In genomic region chr4:160213377-160213776, GRCh38 we compare ENCODE assay signal across 30 cellular contexts.
"Had no signal": no experiment of that assay in that cellular context is flagged by ENCODE, and none has a peak within 500 bp of the region (broad histone marks: within the 10 kb centered on the region; RNA-seq: fewer than 3 reads in every experiment).

No MANE protein-coding gene starts in this region.

- ATAC-seq: activated CD4-positive, alpha-beta T cell treated with anti-CD3 and anti-CD28 coated beads for 36 hours; activated CD8-positive, alpha-beta memory T cell treated with anti-CD3 and anti-CD28 coated beads, Interleukin-2, amount 10 ng/mL, durations not matched to agents 7 days and 5 days; activated CD8-positive, alpha-beta T cell treated with anti-CD3 and anti-CD28 coated beads, Interleukin-2, amount 10 ng/mL, durations not matched to agents 7 days and 5 days; activated naive CD4-positive, alpha-beta T cell treated with anti-CD3 and anti-CD28 coated beads, Interleukin-2, amount 50 U/mL, for 72 hours; activated T-cell treated with anti-CD3 and anti-CD28 coated beads, Interleukin-2, amount 50 U/mL, for 72 hours; esophagus mucosa; gastrocnemius medialis; heart left ventricle had no signal

- DNase-seq: activated CD4-positive, alpha-beta memory T cell treated with anti-CD3 and anti-CD28 coated beads for 36 hours; activated CD4-positive, alpha-beta T cell treated with anti-CD3 and anti-CD28 coated beads for 36 hours; activated CD4-positive, alpha-beta T cell treated with anti-CD3 and anti-CD28 coated beads, Interleukin-2, amount 10 ng/mL, durations not matched to agents 24 days and 14 days; activated CD4-positive, CD25-positive, alpha-beta regulatory T cell; activated CD4-positive, CD25-positive, alpha-beta regulatory T cell treated with anti-CD3 and anti-CD28 coated beads, Interleukin-2, amount 50 U/mL, for 72 hours; activated CD8-positive, alpha-beta memory T cell treated with anti-CD3 and anti-CD28 coated beads, Interleukin-2, amount 10 ng/mL, durations not matched to agents 7 days and 5 days; activated CD8-positive, alpha-beta memory T cell treated with anti-CD3 and anti-CD28 coated beads, Interleukin-2, amount 50 U/mL, for 4 hours; activated CD8-positive, alpha-beta T cell treated with anti-CD3 and anti-CD28 coated beads, Interleukin-2, amount 10 ng/mL, durations not matched to agents 7 days and 5 days; activated gamma-delta T cell; activated naive CD4-positive, alpha-beta T cell; activated naive CD4-positive, alpha-beta T cell treated with anti-CD3 and anti-CD28 coated beads, Interleukin-2, amount 10 ng/mL, durations not matched to agents 7 days and 5 days; activated naive CD8-positive, alpha-beta T cell treated with anti-CD3 and anti-CD28 coated beads, Interleukin-2, amount 10 ng/mL, durations not matched to agents 7 days and 5 days; activated T-cell treated with anti-CD3 and anti-CD28 coated beads, Interleukin-2, amount 50 U/mL, for 24 hours; activated T-cell treated with anti-CD3 and anti-CD28 coated beads, Interleukin-2, amount 50 U/mL, for 72 hours; amniotic stem cell; anterior cingulate cortex; brain microvascular endothelial cell; dorsolateral prefrontal cortex; effector memory CD4-positive, alpha-beta T cell; endodermal cell; foreskin fibroblast; gastrocnemius medialis; glutamatergic neuron; heart left ventricle; T-helper 2 cell had no signal

- H3K27ac ChIP-seq: brain microvascular endothelial cell, coronary artery, dorsolateral prefrontal cortex, gastrocnemius medialis, heart left ventricle had no signal

- H3K4me1 ChIP-seq: gastrocnemius medialis, heart left ventricle had no signal

- H3K9me3 ChIP-seq: gastrocnemius medialis had no signal

- H3K9me3 Mint-ChIP-seq: activated CD4-positive, alpha-beta T cell treated with anti-CD3 and anti-CD28 coated beads, Interleukin-2, amount 10 ng/mL, durations not matched to agents 24 days and 14 days had no signal

- H3K36me3 Mint-ChIP-seq: activated CD4-positive, alpha-beta memory T cell treated with anti-CD3 and anti-CD28 coated beads for 36 hours; activated CD8-positive, alpha-beta memory T cell treated with anti-CD3 and anti-CD28 coated beads, Interleukin-2, amount 10 ng/mL, durations not matched to agents 7 days and 5 days; activated naive CD4-positive, alpha-beta T cell treated with anti-CD3 and anti-CD28 coated beads, Interleukin-2, amount 10 ng/mL, durations not matched to agents 7 days and 5 days; activated naive CD4-positive, alpha-beta T cell treated with anti-CD3 and anti-CD28 coated beads, Interleukin-2, amount 50 U/mL, for 72 hours; activated naive CD8-positive, alpha-beta T cell treated with anti-CD3 and anti-CD28 coated beads, Interleukin-2, amount 10 ng/mL, durations not matched to agents 7 days and 5 days had no signal

- H3K27me3 Mint-ChIP-seq: activated CD4-positive, alpha-beta memory T cell treated with anti-CD3 and anti-CD28 coated beads for 36 hours; activated CD4-positive, alpha-beta T cell treated with anti-CD3 and anti-CD28 coated beads for 36 hours; activated CD4-positive, alpha-beta T cell treated with anti-CD3 and anti-CD28 coated beads, Interleukin-2, amount 10 ng/mL, durations not matched to agents 24 days and 14 days; activated CD8-positive, alpha-beta memory T cell treated with anti-CD3 and anti-CD28 coated beads, Interleukin-2, amount 10 ng/mL, durations not matched to agents 7 days and 5 days; activated naive CD4-positive, alpha-beta T cell treated with anti-CD3 and anti-CD28 coated beads, Interleukin-2, amount 10 ng/mL, durations not matched to agents 7 days and 5 days; activated naive CD8-positive, alpha-beta T cell treated with anti-CD3 and anti-CD28 coated beads, Interleukin-2, amount 10 ng/mL, durations not matched to agents 7 days and 5 days; activated T-cell treated with anti-CD3 and anti-CD28 coated beads, Interleukin-2, amount 50 U/mL, for 24 hours; central memory CD8-positive, alpha-beta T cell; dendritic cell treated with granulocyte-macrophage colony-stimulating factor and Interleukin-4, amounts not matched to agents 40 ng/mL and 50 ng/mL, for 4 days had no signal

- H3K27ac Mint-ChIP-seq: activated CD4-positive, alpha-beta memory T cell treated with anti-CD3 and anti-CD28 coated beads for 36 hours; activated CD4-positive, alpha-beta T cell treated with anti-CD3 and anti-CD28 coated beads for 36 hours; activated CD4-positive, alpha-beta T cell treated with anti-CD3 and anti-CD28 coated beads, Interleukin-2, amount 10 ng/mL, durations not matched to agents 24 days and 14 days; activated CD8-positive, alpha-beta memory T cell treated with anti-CD3 and anti-CD28 coated beads, Interleukin-2, amount 10 ng/mL, durations not matched to agents 7 days and 5 days; activated CD8-positive, alpha-beta T cell treated with anti-CD3 and anti-CD28 coated beads, Interleukin-2, amount 10 ng/mL, durations not matched to agents 7 days and 5 days; activated naive CD4-positive, alpha-beta T cell treated with anti-CD3 and anti-CD28 coated beads, Interleukin-2, amount 10 ng/mL, durations not matched to agents 7 days and 5 days; activated naive CD4-positive, alpha-beta T cell treated with anti-CD3 and anti-CD28 coated beads, Interleukin-2, amount 50 U/mL, for 72 hours; activated naive CD8-positive, alpha-beta T cell treated with anti-CD3 and anti-CD28 coated beads, Interleukin-2, amount 10 ng/mL, durations not matched to agents 7 days and 5 days; activated T-cell treated with anti-CD3 and anti-CD28 coated beads, Interleukin-2, amount 50 U/mL, for 24 hours; activated T-cell treated with anti-CD3 and anti-CD28 coated beads, Interleukin-2, amount 50 U/mL, for 72 hours; dendritic cell treated with granulocyte-macrophage colony-stimulating factor and Interleukin-4, amounts not matched to agents 40 ng/mL and 50 ng/mL, for 4 days; endodermal cell had no signal

- H3K27me3 ChIP-seq: brain microvascular endothelial cell, dorsolateral prefrontal cortex, gastrocnemius medialis, heart left ventricle had no signal

- H3K4me3 Mint-ChIP-seq: activated CD4-positive, alpha-beta memory T cell treated with anti-CD3 and anti-CD28 coated beads for 36 hours; activated CD4-positive, alpha-beta T cell treated with anti-CD3 and anti-CD28 coated beads for 36 hours; activated CD4-positive, alpha-beta T cell treated with anti-CD3 and anti-CD28 coated beads, Interleukin-2, amount 10 ng/mL, durations not matched to agents 24 days and 14 days; activated CD8-positive, alpha-beta memory T cell treated with anti-CD3 and anti-CD28 coated beads, Interleukin-2, amount 10 ng/mL, durations not matched to agents 7 days and 5 days; activated CD8-positive, alpha-beta T cell treated with anti-CD3 and anti-CD28 coated beads, Interleukin-2, amount 10 ng/mL, durations not matched to agents 7 days and 5 days; activated naive CD4-positive, alpha-beta T cell treated with anti-CD3 and anti-CD28 coated beads, Interleukin-2, amount 10 ng/mL, durations not matched to agents 7 days and 5 days; activated naive CD8-positive, alpha-beta T cell treated with anti-CD3 and anti-CD28 coated beads, Interleukin-2, amount 10 ng/mL, durations not matched to agents 7 days and 5 days; activated T-cell treated with anti-CD3 and anti-CD28 coated beads, Interleukin-2, amount 50 U/mL, for 24 hours; activated T-cell treated with anti-CD3 and anti-CD28 coated beads, Interleukin-2, amount 50 U/mL, for 72 hours; central memory CD8-positive, alpha-beta T cell; dendritic cell treated with granulocyte-macrophage colony-stimulating factor and Interleukin-4, amounts not matched to agents 40 ng/mL and 50 ng/mL, for 4 days; endodermal cell had no signal

- H3K4me1 Mint-ChIP-seq: activated CD4-positive, alpha-beta T cell treated with anti-CD3 and anti-CD28 coated beads for 36 hours; activated CD4-positive, alpha-beta T cell treated with anti-CD3 and anti-CD28 coated beads, Interleukin-2, amount 10 ng/mL, durations not matched to agents 24 days and 14 days; activated CD8-positive, alpha-beta memory T cell treated with anti-CD3 and anti-CD28 coated beads, Interleukin-2, amount 10 ng/mL, durations not matched to agents 7 days and 5 days; activated naive CD4-positive, alpha-beta T cell treated with anti-CD3 and anti-CD28 coated beads, Interleukin-2, amount 10 ng/mL, durations not matched to agents 7 days and 5 days; activated naive CD8-positive, alpha-beta T cell treated with anti-CD3 and anti-CD28 coated beads, Interleukin-2, amount 10 ng/mL, durations not matched to agents 7 days and 5 days; central memory CD8-positive, alpha-beta T cell; endodermal cell had no signal

- H3K4me3 ChIP-seq: coronary artery, dorsolateral prefrontal cortex, gastrocnemius medialis, heart left ventricle had no signal

- H3K36me3 ChIP-seq: brain microvascular endothelial cell, gastrocnemius medialis, heart left ventricle had no signal
